8 cellular contexts compared by ENCODE assay signal in genomic region chr19:45817725-45818301, GRCh38. TPM values are rescaled to one million over a fixed set of nuclear protein-coding genes. Genes with fewer than 3 reads are reported as not detected.
DNase-seq lines count a peak whose midpoint lies in the region; ATAC-seq, FAIRE-seq and TF ChIP-seq lines count a peak whose summit lies in the region.
"Had no signal": no experiment of that assay in that cellular context is flagged by ENCODE, and none has a peak within 500 bp of the region (broad histone marks: within the 10 kb centered on the region; RNA-seq: fewer than 3 reads in every experiment).

No MANE protein-coding gene starts in this region.

- H3K36me3 Mint-ChIP-seq in natural killer cell treated with Interleukin-12 subunit alpha and Interleukin-12 subunit beta and Interleukin-15 and Interleukin-18, amount 100 ng/mL, for 72 hours = no peaks in the 10 kb centered on the region
- no peaks in the 10 kb centered on the region for H3K36me3 Mint-ChIP-seq in natural killer cell
- H3K36me3 Mint-ChIP-seq in central memory CD8-positive, alpha-beta T cell (ENCODE audit: insufficient read depth) = peaks cover 11% of the 10 kb centered on the region

- ATAC-seq in natural killer cell treated with Interleukin-12 subunit alpha and Interleukin-12 subunit beta and Interleukin-15 and Interleukin-18, amount 100 ng/mL, for 72 hours = no peak
- no peak for ATAC-seq in natural killer cell
- ATAC-seq in central memory CD8-positive, alpha-beta T cell (replicated peaks; ENCODE audit: extremely low read depth, poor library complexity, severe bottlenecking) = peak; percentile 14

- peaks cover 0 to 5% of the 10 kb centered on the region in 2 donors for H3K4me1 Mint-ChIP-seq in natural killer cell treated with Interleukin-12 subunit alpha and Interleukin-12 subunit beta and Interleukin-15 and Interleukin-18, amount 100 ng/mL, for 72 hours (ENCODE audit: low read depth in 2 of 2)
- H3K4me1 Mint-ChIP-seq in natural killer cell = peaks cover 0 to 10% of the 10 kb centered on the region in 2 donors
- H3K4me1 Mint-ChIP-seq in central memory CD8-positive, alpha-beta T cell = no peaks in the 10 kb centered on the region

- TF ChIP-seq CTCF in natural killer cell (IDR thresholded peaks at IDR 0.05) = no peak

- no peak for FAIRE-seq in urothelium cell line (lab: Jason Lieb, UNC)

- H3K27ac Mint-ChIP-seq in natural killer cell treated with Interleukin-12 subunit alpha and Interleukin-12 subunit beta and Interleukin-15 and Interleukin-18, amount 100 ng/mL, for 72 hours = no peak overlapping the region
- no peak overlapping the region for H3K27ac Mint-ChIP-seq in natural killer cell
- no peak overlapping the region for H3K27ac Mint-ChIP-seq in central memory CD8-positive, alpha-beta T cell (ENCODE audit: low read depth)

- no peak overlapping the region for H3K4me3 Mint-ChIP-seq in natural killer cell treated with Interleukin-12 subunit alpha and Interleukin-12 subunit beta and Interleukin-15 and Interleukin-18, amount 100 ng/mL, for 72 hours
- no peak overlapping the region for H3K4me3 Mint-ChIP-seq in natural killer cell
- no peak overlapping the region for H3K4me3 Mint-ChIP-seq in central memory CD8-positive, alpha-beta T cell

- DNase-seq in natural killer cell treated with Interleukin-12 subunit alpha and Interleukin-12 subunit beta and Interleukin-15 and Interleukin-18, amount 100 ng/mL, for 72 hours (ENCODE audit: low spot score) = peak; percentile 51
- DNase-seq in natural killer cell = no peak
- no peak for DNase-seq in central memory CD8-positive, alpha-beta T cell (ENCODE audit: low spot score in 2 of 2)
- DNase-seq in urothelium cell line (ENCODE audit: low spot score) = peak; percentile 17
- DNase-seq in activated effector memory CD4-positive, alpha-beta T cell treated with Interleukin-2 at 50 U/mL for 16 hours = no peak
- DNase-seq in NCI-H524 treated with DMSO at 0.1 percent for 48 hours (lab: John Stamatoyannopoulos, UW) = no peak

- H3K9me3 Mint-ChIP-seq in natural killer cell treated with Interleukin-12 subunit alpha and Interleukin-12 subunit beta and Interleukin-15 and Interleukin-18, amount 100 ng/mL, for 72 hours = no peaks in the 10 kb centered on the region
- no peaks in the 10 kb centered on the region for H3K9me3 Mint-ChIP-seq in natural killer cell
- no peaks in the 10 kb centered on the region for H3K9me3 Mint-ChIP-seq in central memory CD8-positive, alpha-beta T cell

- intact Hi-C loops in natural killer cell (cut with micrococcal nuclease) = loop anchor here (1.0 to 5.0 kb wide), 2 partner anchors 65 to 199 kb away; no protein-coding TSS in a partner anchor

- H3K27me3 Mint-ChIP-seq in natural killer cell treated with Interleukin-12 subunit alpha and Interleukin-12 subunit beta and Interleukin-15 and Interleukin-18, amount 100 ng/mL, for 72 hours = peaks cover 0 to 4% of the 10 kb centered on the region in 2 donors
- peaks cover 0 to 7% of the 10 kb centered on the region in 2 donors for H3K27me3 Mint-ChIP-seq in natural killer cell (ENCODE audit: low read depth in 2 of 2)
- no peaks in the 10 kb centered on the region for H3K27me3 Mint-ChIP-seq in central memory CD8-positive, alpha-beta T cell

RNA-seq across cellular contexts. Expression of gene RSPH6A, which starts 2.7 kb away (rescaled TPM):
- under 1 TPM; 0.38 to 0.98 TPM for total RNA-seq in natural killer cell treated with Interleukin-12 subunit alpha and Interleukin-12 subunit beta and Interleukin-15 and Interleukin-18, amount 100 ng/mL, for 72 hours
- under 1 TPM; 0.18 to 0.63 (median 0.31) TPM for total RNA-seq in natural killer cell
- total RNA-seq: GM23248, posterior vena cava had no signal

RNA-seq across cellular contexts. Expression of gene DMWD, which starts 25.2 kb away (rescaled TPM):
- 10 to 100 TPM; 51.3 to 76.6 TPM for total RNA-seq in natural killer cell treated with Interleukin-12 subunit alpha and Interleukin-12 subunit beta and Interleukin-15 and Interleukin-18, amount 100 ng/mL, for 72 hours
- 10 to 100 TPM; 66.2 to 82.1 (median 66.3) TPM for total RNA-seq in natural killer cell

RNA-seq across cellular contexts. Expression of gene DMPK, which starts 35.5 kb away (rescaled TPM):
- total RNA-seq in natural killer cell treated with Interleukin-12 subunit alpha and Interleukin-12 subunit beta and Interleukin-15 and Interleukin-18, amount 100 ng/mL, for 72 hours = 10 to 100 TPM; 40.8 to 51.1 TPM
- total RNA-seq in natural killer cell = 10 to 100 TPM; 48.1 to 67.5 (median 49.8) TPM

RNA-seq across cellular contexts. Expression of gene SYMPK, which starts 45.1 kb away (rescaled TPM):
- total RNA-seq in natural killer cell treated with Interleukin-12 subunit alpha and Interleukin-12 subunit beta and Interleukin-15 and Interleukin-18, amount 100 ng/mL, for 72 hours = 100 to 1,000 TPM; 107 to 217 TPM
- 10 to 100 TPM; 86.4 to 94.8 (median 86.7) TPM for total RNA-seq in natural killer cell

RNA-seq across cellular contexts. Expression of gene FOXA3, which starts 46.3 kb away (rescaled TPM):
- total RNA-seq in natural killer cell treated with Interleukin-12 subunit alpha and Interleukin-12 subunit beta and Interleukin-15 and Interleukin-18, amount 100 ng/mL, for 72 hours = under 1 TPM in 1 of 2 donors, not detected in 1; 0.19 TPM
- total RNA-seq in natural killer cell = not detected
- total RNA-seq: GM23248, posterior vena cava had no signal

Comparison
In these comparisons a context has a peak if more than half of its experiments do, and no peak if none do; other contexts are left out.
1. DNase-seq: peak in natural killer cell treated with Interleukin-12 subunit alpha and Interleukin-12 subunit beta and Interleukin-15 and Interleukin-18, amount 100 ng/mL, for 72 hours (single experiment) and urothelium cell line (single experiment); none in natural killer cell (single experiment), central memory CD8-positive, alpha-beta T cell (0 of 2), activated effector memory CD4-positive, alpha-beta T cell treated with Interleukin-2 at 50 U/mL for 16 hours (single experiment) and NCI-H524 treated with DMSO at 0.1 percent for 48 hours (single experiment).